ENCODE assay signal across 1 cellular context in genomic region chr12:48176417-48176751, GRCh38.
TF ChIP-seq lines count a peak whose summit lies in the region.

No MANE protein-coding gene starts in this region.

TF ChIP-seq in SK-N-SH treated with all-trans-retinoic acid at 6 μM for 48 hours, 23 proteins besides CTCF, POLR2A, EP300 and RAD21 (continued from another document):
- no peak for TF ChIP-seq CREB5 (CRISPR knock-in tag; IDR thresholded peaks at IDR 0.05; ENCODE audit: low read depth)
